21 cellular contexts compared by ENCODE assay signal in the genomic region with DNA sequence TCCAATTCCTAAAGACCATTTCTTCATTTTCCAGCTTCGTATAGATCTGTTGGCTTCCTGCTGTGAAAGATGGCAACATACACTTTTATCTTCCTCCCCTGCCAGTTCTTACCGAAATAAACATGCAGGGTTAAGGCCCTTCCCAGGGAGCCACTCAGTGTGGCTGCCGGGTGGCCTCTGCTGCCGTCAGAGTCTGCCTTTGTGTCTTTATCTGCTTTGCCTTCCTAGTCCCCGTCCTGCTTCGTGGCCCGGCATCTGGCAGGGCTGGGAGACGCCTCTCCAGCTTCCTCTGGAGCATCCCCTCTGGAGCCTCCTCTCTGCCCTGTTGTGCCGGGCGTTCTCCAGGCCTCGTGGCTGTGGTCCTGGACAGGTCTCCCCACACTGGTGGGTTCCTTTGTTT.
"Had no signal": no experiment of that assay in that cellular context is flagged by ENCODE, and none has a peak within 500 bp of the region (broad histone marks: within the 10 kb centered on the region; RNA-seq: fewer than 3 reads in every experiment).

No MANE protein-coding gene starts in this region.

- H3K4me1 Mint-ChIP-seq: activated CD4-positive, alpha-beta T cell treated with anti-CD3 and anti-CD28 coated beads, Interleukin-2, amount 10 ng/mL, durations not matched to agents 24 days and 14 days had no signal

- H3K27ac ChIP-seq: brain microvascular endothelial cell, gastroesophageal sphincter, heart left ventricle, left lung, skin epidermis had no signal

- H3K4me3 ChIP-seq: gastroesophageal sphincter, heart left ventricle, left lung, skin epidermis had no signal

- H3K4me2 ChIP-seq: SK-N-SH had no signal

- DNase-seq: activated CD4-positive, alpha-beta T cell treated with anti-CD3 and anti-CD28 coated beads, Interleukin-2, amount 10 ng/mL, durations not matched to agents 24 days and 14 days; activated CD8-positive, alpha-beta T cell treated with anti-CD3 and anti-CD28 coated beads for 36 hours; activated naive CD4-positive, alpha-beta T cell treated with anti-CD3 and anti-CD28 coated beads for 36 hours; activated T-cell treated with anti-CD3 and anti-CD28 coated beads, Interleukin-2, amount 50 U/mL, for 1 hour; brain microvascular endothelial cell; cortex of kidney; heart left ventricle; kidney; naive thymus-derived CD4-positive, alpha-beta T cell; nucleus accumbens; retina; SK-N-SH; stimulated activated CD4-positive, alpha-beta T cell treated with anti-CD3 and anti-CD28 coated beads, Interleukin-4, amount 100 ng/mL, for 24 hours; T-helper 9 cell had no signal

- H3K9me3 Mint-ChIP-seq: activated CD4-positive, alpha-beta T cell treated with anti-CD3 and anti-CD28 coated beads, Interleukin-2, amount 10 ng/mL, durations not matched to agents 24 days and 14 days; activated CD8-positive, alpha-beta T cell treated with anti-CD3 and anti-CD28 coated beads for 36 hours; activated naive CD4-positive, alpha-beta T cell treated with anti-CD3 and anti-CD28 coated beads for 36 hours; activated T-helper 2 cell treated with anti-CD3 and anti-CD28 coated beads, Interferon-gamma antibody, Interleukin-2, Interleukin-4, amounts not matched to agents 10 μg/mL and 5 μg/mL and 100 μg/mL, durations not matched to agents 14 hours and 24 hours and 36 hours; naive thymus-derived CD4-positive, alpha-beta T cell; stimulated activated effector memory CD8-positive, alpha-beta T cell treated with anti-CD3 and anti-CD28 coated beads, Interleukin-12 subunit alpha, Interleukin-12 subunit beta, amount 100 ng/mL, for 72 hours had no signal

- H3K4me1 ChIP-seq: gastroesophageal sphincter, left lung had no signal

- H3K9me3 ChIP-seq: gastroesophageal sphincter, heart left ventricle, left lung, SK-N-SH had no signal

- FAIRE-seq: endometrium, kidney had no signal

- ATAC-seq: activated CD8-positive, alpha-beta T cell treated with anti-CD3 and anti-CD28 coated beads for 36 hours; esophagus mucosa; gastroesophageal sphincter; left lung; naive thymus-derived CD4-positive, alpha-beta T cell; stimulated activated effector memory CD8-positive, alpha-beta T cell treated with anti-CD3 and anti-CD28 coated beads, Interleukin-12 subunit alpha, Interleukin-12 subunit beta, amount 100 ng/mL, for 72 hours had no signal

- H3K27me3 ChIP-seq: brain microvascular endothelial cell, gastroesophageal sphincter, heart left ventricle, left lung had no signal

- H3K27ac Mint-ChIP-seq: activated CD4-positive, alpha-beta T cell treated with anti-CD3 and anti-CD28 coated beads, Interleukin-2, amount 10 ng/mL, durations not matched to agents 24 days and 14 days; activated CD8-positive, alpha-beta T cell treated with anti-CD3 and anti-CD28 coated beads for 36 hours; activated naive CD4-positive, alpha-beta T cell treated with anti-CD3 and anti-CD28 coated beads for 36 hours; activated T-helper 2 cell treated with anti-CD3 and anti-CD28 coated beads, Interferon-gamma antibody, Interleukin-2, Interleukin-4, amounts not matched to agents 10 μg/mL and 5 μg/mL and 100 μg/mL, durations not matched to agents 14 hours and 24 hours and 36 hours; stimulated activated effector memory CD8-positive, alpha-beta T cell treated with anti-CD3 and anti-CD28 coated beads, Interleukin-12 subunit alpha, Interleukin-12 subunit beta, amount 100 ng/mL, for 72 hours had no signal

- H3K27me3 Mint-ChIP-seq: activated CD4-positive, alpha-beta T cell treated with anti-CD3 and anti-CD28 coated beads, Interleukin-2, amount 10 ng/mL, durations not matched to agents 24 days and 14 days; activated CD8-positive, alpha-beta T cell treated with anti-CD3 and anti-CD28 coated beads for 36 hours; naive thymus-derived CD4-positive, alpha-beta T cell had no signal

- H3K9ac ChIP-seq: SK-N-SH had no signal

- H3K4me3 Mint-ChIP-seq: activated CD4-positive, alpha-beta T cell treated with anti-CD3 and anti-CD28 coated beads, Interleukin-2, amount 10 ng/mL, durations not matched to agents 24 days and 14 days; activated CD8-positive, alpha-beta T cell treated with anti-CD3 and anti-CD28 coated beads for 36 hours; activated naive CD4-positive, alpha-beta T cell treated with anti-CD3 and anti-CD28 coated beads for 36 hours; naive thymus-derived CD4-positive, alpha-beta T cell; stimulated activated effector memory CD8-positive, alpha-beta T cell treated with anti-CD3 and anti-CD28 coated beads, Interleukin-12 subunit alpha, Interleukin-12 subunit beta, amount 100 ng/mL, for 72 hours had no signal

- H3K36me3 ChIP-seq: brain microvascular endothelial cell had no signal
